In genomic region chr13:22198001-22198400, GRCh38 we compare ENCODE assay signal across 23 cellular contexts.
A peak's percentile ranks its signal among the peaks of the same experiment; 100 is the strongest.
DNase-seq lines count a peak whose midpoint lies in the region; ATAC-seq and TF ChIP-seq lines count a peak whose summit lies in the region.
"Had no signal": no experiment of that assay in that cellular context is flagged by ENCODE, and none has a peak within 500 bp of the region (broad histone marks: within the 10 kb centered on the region; RNA-seq: fewer than 3 reads in every experiment).

No MANE protein-coding gene starts in this region.

- H3K79me2 ChIP-seq in GM23338 (replicated peaks; ENCODE audit: insufficient read depth): peaks cover 10% of the 10 kb centered on the region; the same call in 1 of the 2 replicates

- WGBS in lung, 2 donors: 48 to 61% methylated on average over 4 of the region's 4 CpGs

- no peak overlapping the region for H3K27ac Mint-ChIP-seq in GM23338
- H3K27ac Mint-ChIP-seq: activated naive CD8-positive, alpha-beta T cell treated with anti-CD3 and anti-CD28 coated beads for 36 hours; activated T-helper 1 cell treated with anti-CD3 and anti-CD28 coated beads, Interleukin-12 subunit alpha, Interleukin-12 subunit beta, Interleukin-2, Interleukin-4 antibody, amounts not matched to agents 30 ng/mL and 10 ng/mL and 1 ng/mL, durations not matched to agents 14 hours and 24 hours and 36 hours had no signal

- H3K4me3 ChIP-seq in GM23338: no peak overlapping the region
- peak overlapping the region; percentile 19 for H3K4me3 ChIP-seq in coronary artery
- no peak overlapping the region for H3K4me3 ChIP-seq in lung
- H3K4me3 ChIP-seq in stomach smooth muscle (ENCODE audit: low read length in 2 of 2): peak overlapping the region; percentile 6 to 30
- H3K4me3 ChIP-seq: HAP-1, lower lobe of right lung, ovary, skin epidermis had no signal

- H3K4me3 Mint-ChIP-seq in GM23338: no peak overlapping the region
- H3K4me3 Mint-ChIP-seq: activated naive CD8-positive, alpha-beta T cell treated with anti-CD3 and anti-CD28 coated beads for 36 hours; activated T-helper 1 cell treated with anti-CD3 and anti-CD28 coated beads, Interleukin-12 subunit alpha, Interleukin-12 subunit beta, Interleukin-2, Interleukin-4 antibody, amounts not matched to agents 30 ng/mL and 10 ng/mL and 1 ng/mL, durations not matched to agents 14 hours and 24 hours and 36 hours; brain had no signal

- H3K9me3 ChIP-seq in lung (ENCODE audit: control insufficient read depth in 2 of 2, insufficient read depth in 1 of 2, low read length in 1 of 2) (peaks cover 0 to 2% of the 10 kb centered on the region in 2 donors), stomach smooth muscle (ENCODE audit: control insufficient read depth in 2 of 2, low read length in 2 of 2) (no peaks in the 10 kb centered on the region)
- H3K9me3 ChIP-seq: gastrocnemius medialis, HAP-1, lower lobe of right lung, ovary had no signal

- no peaks in the 10 kb centered on the region; the same call in 2 of the 3 replicates for H3K36me3 Mint-ChIP-seq in GM23338 (ENCODE audit: low read depth)
- H3K36me3 Mint-ChIP-seq: brain had no signal

- no peaks in the 10 kb centered on the region for H3K36me3 ChIP-seq in GM23338 (ENCODE audit: insufficient read depth)
- H3K36me3 ChIP-seq in lung (ENCODE audit: control insufficient read depth in 2 of 2, insufficient read depth in 2 of 2, low read length in 2 of 2): no peaks in the 10 kb centered on the region
- no peaks in the 10 kb centered on the region for H3K36me3 ChIP-seq in stomach smooth muscle (ENCODE audit: control insufficient read depth in 2 of 2, insufficient read depth in 2 of 2, low read length in 2 of 2)
- H3K36me3 ChIP-seq: gastrocnemius medialis, HAP-1, lower lobe of right lung, ovary had no signal

- H3K27ac ChIP-seq in GM23338 (ENCODE audit: low read depth) (no peak overlapping the region), coronary artery (no peak overlapping the region), lung (ENCODE audit: low read depth in 1 of 2, low read length in 1 of 2) (no peak overlapping the region), stomach smooth muscle (ENCODE audit: low read length) (no peak overlapping the region)
- H3K27ac ChIP-seq: epithelial cell of prostate, gastrocnemius medialis, KMS-11, lower lobe of right lung, ovary had no signal

- H3K4me1 Mint-ChIP-seq in GM23338: peaks cover 36% of the 10 kb centered on the region
- H3K4me1 Mint-ChIP-seq: activated naive CD8-positive, alpha-beta T cell treated with anti-CD3 and anti-CD28 coated beads for 36 hours had no signal

- H3K9me3 Mint-ChIP-seq in GM23338: no peaks in the 10 kb centered on the region
- H3K9me3 Mint-ChIP-seq: activated naive CD8-positive, alpha-beta T cell treated with anti-CD3 and anti-CD28 coated beads for 36 hours; activated T-helper 1 cell treated with anti-CD3 and anti-CD28 coated beads, Interleukin-12 subunit alpha, Interleukin-12 subunit beta, Interleukin-2, Interleukin-4 antibody, amounts not matched to agents 30 ng/mL and 10 ng/mL and 1 ng/mL, durations not matched to agents 14 hours and 24 hours and 36 hours; brain had no signal

- H3F3A ChIP-seq in GM23338 (replicated peaks; ENCODE audit: low read depth): no peaks in the 10 kb centered on the region

- ATAC-seq in GM23338: no peak
- ATAC-seq in lung (ENCODE audit: insufficient read depth, low FRiP score): peak; percentile 41
- ATAC-seq in HG03354 (IDR thresholded peaks at IDR 0.05; ENCODE audit: poor library complexity, severe bottlenecking, unreplicated experiment): no peak
- no peak for ATAC-seq in HG03039 (IDR thresholded peaks at IDR 0.05; ENCODE audit: unreplicated experiment)
- ATAC-seq: gastrocnemius medialis, lower lobe of right lung had no signal

- H3K9me2 ChIP-seq in GM23338 (ENCODE audit: insufficient read depth): peaks cover 6% of the 10 kb centered on the region; the same call in 1 of the 2 replicates

- H2AFZ ChIP-seq in GM23338: no peak overlapping the region

- H3K4me1 ChIP-seq in GM23338 (ENCODE audit: insufficient read depth) (peaks cover 25% of the 10 kb centered on the region), lung (ENCODE audit: control insufficient read depth in 2 of 2, insufficient read depth in 2 of 2, low read length in 2 of 2) (no peaks in the 10 kb centered on the region), stomach smooth muscle (ENCODE audit: control insufficient read depth, insufficient read depth, low read length) (peaks cover 11% of the 10 kb centered on the region)
- H3K4me1 ChIP-seq: HAP-1, lower lobe of right lung had no signal

- no peaks in the 10 kb centered on the region for H3K27me3 ChIP-seq in GM23338 (ENCODE audit: insufficient read depth)
- H3K27me3 ChIP-seq in lung (ENCODE audit: control insufficient read depth, insufficient read depth): no peaks in the 10 kb centered on the region
- no peaks in the 10 kb centered on the region for H3K27me3 ChIP-seq in stomach smooth muscle (ENCODE audit: control insufficient read depth in 1 of 2, insufficient read depth in 2 of 2, low read length in 2 of 2)
- H3K27me3 ChIP-seq: gastrocnemius medialis, ovary had no signal

- H3K27me3 Mint-ChIP-seq in GM23338 (ENCODE audit: insufficient read depth, low read depth, poor library complexity): peaks cover 2% of the 10 kb centered on the region
- H3K27me3 Mint-ChIP-seq: activated naive CD8-positive, alpha-beta T cell treated with anti-CD3 and anti-CD28 coated beads for 36 hours had no signal

- no peak overlapping the region for H3K9ac ChIP-seq in stomach smooth muscle (ENCODE audit: low read length in 2 of 2)
- H3K9ac ChIP-seq: KMS-11 had no signal

- peak overlapping the region; percentile 38; the same call in 1 of the 2 replicates for H3K4me2 ChIP-seq in GM23338
- H3K4me2 ChIP-seq: KMS-11 had no signal

- no peak for TF ChIP-seq CTCF in GM23338 (conservative IDR thresholded peaks at IDR 0.05; ENCODE audit: low read depth in 2 of 2)
- no peak for TF ChIP-seq CTCF in coronary artery (IDR thresholded peaks at IDR 0.05)
- TF ChIP-seq CTCF in lung (IDR thresholded peaks at IDR 0.05; ENCODE audit: control extremely low read depth, extremely low read depth): no peak

- H4K20me1 ChIP-seq in GM23338 (replicated peaks; ENCODE audit: insufficient read depth): no peaks in the 10 kb centered on the region; the same call in none of the 2 replicates

- no peak for DNase-seq in GM23338 (ENCODE audit: low spot score)
- no peak for DNase-seq in coronary artery (ENCODE audit: low spot score)
- no peak for DNase-seq in lung (ENCODE audit: low spot score)
- no peak for DNase-seq in NCI-H146 (lab: John Stamatoyannopoulos, UW)
- DNase-seq in T-helper 2 cell: no peak
- DNase-seq: activated naive CD8-positive, alpha-beta T cell treated with anti-CD3 and anti-CD28 coated beads for 36 hours; dermis blood vessel endothelial cell; gastrocnemius medialis; lower lobe of right lung; NCI-H1105 treated with DMSO at 0.1 percent for 48 hours; NCI-H2171; NCI-H774; ovary; stimulated activated CD8-positive, alpha-beta memory T cell treated with anti-CD3 and anti-CD28 coated beads, Interleukin-4, amount 100 ng/mL, for 48 hours had no signal

TF ChIP-seq in GM23338, 12 proteins besides CTCF, POLR2A, EP300 and RAD21:
- no peak for TF ChIP-seq ZNF114 (CRISPR knock-in tag; IDR thresholded peaks at IDR 0.05)
- TF ChIP-seq CREB1 (CRISPR knock-in tag; IDR thresholded peaks at IDR 0.05; ENCODE audit: low read depth): no peak
- no peak for TF ChIP-seq EZH2phosphoT487 (IDR thresholded peaks at IDR 0.05; ENCODE audit: unreplicated experiment)
- no peak for TF ChIP-seq JUNB (IDR thresholded peaks at IDR 0.05; ENCODE audit: unreplicated experiment)
- TF ChIP-seq ZNF331 (CRISPR knock-in tag; IDR thresholded peaks at IDR 0.05; ENCODE audit: low read depth): no peak
- no peak for TF ChIP-seq EZH2 (IDR thresholded peaks at IDR 0.05; ENCODE audit: low read depth, unreplicated experiment)
- TF ChIP-seq POLR2AphosphoS5 (IDR thresholded peaks at IDR 0.05; ENCODE audit: low read depth): no peak
- TF ChIP-seq STAT1 (IDR thresholded peaks at IDR 0.05; ENCODE audit: unreplicated experiment): no peak
TF ChIP-seq in GM23338: peak in this region for 0.

Comparison
In these comparisons a context has a peak if more than half of its experiments do, and no peak if none do; other contexts are left out.
1. H3K4me3 ChIP-seq: peak in coronary artery (single experiment) and stomach smooth muscle (2 of 2); none in GM23338 (single experiment) and lung (single experiment).